In genomic region chr6:117167520-117168271, GRCh38 we compare ENCODE assay signal across 13 cellular contexts.
A peak's percentile ranks its signal among the peaks of the same experiment; 100 is the strongest.
DNase-seq lines count a peak whose midpoint lies in the region; ATAC-seq and TF ChIP-seq lines count a peak whose summit lies in the region.
"Had no signal": no experiment of that assay in that cellular context is flagged by ENCODE, and none has a peak within 500 bp of the region (broad histone marks: within the 10 kb centered on the region; RNA-seq: fewer than 3 reads in every experiment).

No MANE protein-coding gene starts in this region.

- peaks cover 0 to 2% of the 10 kb centered on the region in 2 donors for H3K9me3 ChIP-seq in right atrium auricular region

- no peaks in the 10 kb centered on the region for H3K27me3 ChIP-seq in right atrium auricular region

- no peak overlapping the region for H3K4me3 ChIP-seq in right atrium auricular region

- DNase-seq in left cardiac atrium: no peak
- no peak for DNase-seq in right atrium auricular region (ENCODE audit: low spot score)
- DNase-seq in SW 1271 (lab: John Stamatoyannopoulos, UW): peak; percentile 73 to 87
- peak; percentile 76 for DNase-seq in islet precursor cell
- no peak for DNase-seq in GM19240 (ENCODE audit: insufficient read length, low spot score)
- no peak for DNase-seq in NCI-H2171 (lab: John Stamatoyannopoulos, UW)
- DNase-seq: activated T-cell treated with anti-CD3 and anti-CD28 coated beads, Interleukin-2, amount 50 U/mL, for 4 hours; dermis blood vessel endothelial cell; GOT3; posterior cingulate gyrus; T-helper 2 cell had no signal

- intact Hi-C loops in left cardiac atrium (cut with DNase I): no loop called here

- ATAC-seq in left cardiac atrium (peak; percentile 21 to 85), HG03095 (IDR thresholded peaks at IDR 0.05; ENCODE audit: unreplicated experiment) (no peak), GM18873 (IDR thresholded peaks at IDR 0.05; ENCODE audit: low FRiP score, unreplicated experiment) (no peak)
- ATAC-seq: activated T-cell treated with anti-CD3 and anti-CD28 coated beads, Interleukin-2, amount 50 U/mL, for 4 hours had no signal

- TF ChIP-seq CTCF in right atrium auricular region (IDR thresholded peaks at IDR 0.05): no peak

- no peaks in the 10 kb centered on the region for H3K36me3 ChIP-seq in right atrium auricular region

- peaks cover 0 to 4% of the 10 kb centered on the region in 2 donors for H3K4me1 ChIP-seq in right atrium auricular region

- no peak overlapping the region for H3K27ac ChIP-seq in right atrium auricular region

Comparison
In these comparisons a context has a peak if more than half of its experiments do, and no peak if none do; other contexts are left out.
1. ATAC-seq: peak in left cardiac atrium (2 of 2); none in HG03095 (single experiment) and GM18873 (single experiment).
2. DNase-seq: peak in SW 1271 (2 of 2) and islet precursor cell (single experiment); none in left cardiac atrium (single experiment), right atrium auricular region (single experiment), GM19240 (single experiment) and NCI-H2171 (single experiment).